In genomic region chr10:28300027-28300426, GRCh38 we compare ENCODE assay signal across 16 cellular contexts. TPM values are rescaled to one million over a fixed set of nuclear protein-coding genes. Genes with fewer than 3 reads are reported as not detected.
DNase-seq lines count a peak whose midpoint lies in the region; ATAC-seq, FAIRE-seq and TF ChIP-seq lines count a peak whose summit lies in the region.
"Had no signal": no experiment of that assay in that cellular context is flagged by ENCODE, and none has a peak within 500 bp of the region (broad histone marks: within the 10 kb centered on the region; RNA-seq: fewer than 3 reads in every experiment).

No MANE protein-coding gene starts in this region.

- H4K20me1 ChIP-seq in KMS-11 (ENCODE audit: insufficient read depth) (no peaks in the 10 kb centered on the region), neural progenitor cell (ENCODE audit: low read depth) (no peaks in the 10 kb centered on the region)

- H3K36me3 Mint-ChIP-seq in activated naive CD4-positive, alpha-beta T cell treated with anti-CD3 and anti-CD28 coated beads, Interleukin-2, amount 10 ng/mL, durations not matched to agents 7 days and 5 days: no peaks in the 10 kb centered on the region
- no peaks in the 10 kb centered on the region for H3K36me3 Mint-ChIP-seq in neural progenitor cell

- H3K27ac ChIP-seq in KMS-11 (no peak overlapping the region), neural progenitor cell (no peak overlapping the region), pancreas (no peak overlapping the region)

- H3K9me3 ChIP-seq in neural progenitor cell (ENCODE audit: low read depth): no peaks in the 10 kb centered on the region
- no peaks in the 10 kb centered on the region for H3K9me3 ChIP-seq in pancreas

- H3K9me3 Mint-ChIP-seq in activated naive CD4-positive, alpha-beta T cell treated with anti-CD3 and anti-CD28 coated beads, Interleukin-2, amount 10 ng/mL, durations not matched to agents 7 days and 5 days: no peaks in the 10 kb centered on the region
- no peaks in the 10 kb centered on the region for H3K9me3 Mint-ChIP-seq in neural progenitor cell
- H3K9me3 Mint-ChIP-seq: effector memory CD8-positive, alpha-beta T cell had no signal

- H3K4me3 ChIP-seq in KMS-11 (IDR thresholded peaks at IDR 0.05; ENCODE audit: insufficient read depth, low read depth, low read length) (no peak overlapping the region), neural progenitor cell (no peak overlapping the region), pancreas (no peak overlapping the region)

- H3K4me3 Mint-ChIP-seq in activated naive CD4-positive, alpha-beta T cell treated with anti-CD3 and anti-CD28 coated beads, Interleukin-2, amount 10 ng/mL, durations not matched to agents 7 days and 5 days: no peak overlapping the region
- H3K4me3 Mint-ChIP-seq in neural progenitor cell: no peak overlapping the region
- H3K4me3 Mint-ChIP-seq: T-helper 17 cell had no signal

- TF ChIP-seq CTCF in KMS-11 (conservative IDR thresholded peaks at IDR 0.05; ENCODE audit: low read depth, low read length) (0 out of 2 replicates have a peak, but pooled peaks have one; percentile 28), neural progenitor cell (IDR thresholded peaks at IDR 0.05) (peak; percentile 17), pancreas (IDR thresholded peaks at IDR 0.05) (no peak)

- FAIRE-seq in pancreas (lab: Jason Lieb, UNC): no peak
- FAIRE-seq: G401.6 had no signal

- H3K27ac Mint-ChIP-seq in activated naive CD4-positive, alpha-beta T cell treated with anti-CD3 and anti-CD28 coated beads, Interleukin-2, amount 10 ng/mL, durations not matched to agents 7 days and 5 days: peak overlapping the region; percentile 20
- H3K27ac Mint-ChIP-seq in neural progenitor cell: no peak overlapping the region

- H3K79me2 ChIP-seq in KMS-11 (ENCODE audit: insufficient read depth, low read depth): no peaks in the 10 kb centered on the region
- peaks cover 13% of the 10 kb centered on the region for H3K79me2 ChIP-seq in neural progenitor cell (ENCODE audit: low read depth)

- peaks cover 7% of the 10 kb centered on the region for H3K27me3 Mint-ChIP-seq in activated naive CD4-positive, alpha-beta T cell treated with anti-CD3 and anti-CD28 coated beads, Interleukin-2, amount 10 ng/mL, durations not matched to agents 7 days and 5 days
- peaks cover 17% of the 10 kb centered on the region for H3K27me3 Mint-ChIP-seq in neural progenitor cell (ENCODE audit: insufficient read depth, low read depth)
- H3K27me3 Mint-ChIP-seq: effector memory CD8-positive, alpha-beta T cell; T-helper 17 cell had no signal

- peaks cover 12% of the 10 kb centered on the region for H3K4me1 ChIP-seq in KMS-11 (ENCODE audit: low read depth, poor library complexity, severe bottlenecking)
- peaks cover 29% of the 10 kb centered on the region for H3K4me1 ChIP-seq in neural progenitor cell
- H3K4me1 ChIP-seq in pancreas: peaks cover 19 to 28% (median 23%) of the 10 kb centered on the region in 3 donors

- H3K36me3 ChIP-seq in KMS-11 (ENCODE audit: insufficient read depth) (no peaks in the 10 kb centered on the region), neural progenitor cell (no peaks in the 10 kb centered on the region), pancreas (no peaks in the 10 kb centered on the region)

- no peak overlapping the region for H2AFZ ChIP-seq in KMS-11 (ENCODE audit: low read depth)
- H2AFZ ChIP-seq in neural progenitor cell (replicated peaks): no peak overlapping the region

- peaks cover 6% of the 10 kb centered on the region for H3F3A ChIP-seq in neural progenitor cell (ENCODE audit: low read depth)

- intact Hi-C loops in pancreas (cut with DNase I): loop anchor here in 1 of 3 donors (10.0 kb wide), 1 partner anchor 85 kb away; no protein-coding TSS in a partner anchor

- 85 to 92% methylated on average over 2 of the region's 2 CpGs for WGBS in pancreas, 2 donors

- ATAC-seq in pancreas: no peak
- ATAC-seq in GM19397 (IDR thresholded peaks at IDR 0.05; ENCODE audit: unreplicated experiment): no peak
- ATAC-seq: effector memory CD8-positive, alpha-beta T cell; left ventricle myocardium superior; T-helper 17 cell had no signal

- CTCF ChIA-PET in activated naive CD4-positive, alpha-beta T cell treated with anti-CD3 and anti-CD28 coated beads, Interleukin-2, amount 10 ng/mL, durations not matched to agents 7 days and 5 days (lab: Charles Lee): interaction anchor here (0.6 to 11.3 kb wide), 8 partner anchors 18 to 558 kb away, joined by 3 to 136 read pairs (median 4); no protein-coding TSS in a partner anchor

- no peaks in the 10 kb centered on the region; the same call in 1 of the 2 replicates for H3K27me3 ChIP-seq in KMS-11 (ENCODE audit: insufficient read depth, low read depth)
- peaks cover 17% of the 10 kb centered on the region for H3K27me3 ChIP-seq in neural progenitor cell
- H3K27me3 ChIP-seq in pancreas: no peaks in the 10 kb centered on the region

- H3K4me2 ChIP-seq in KMS-11 (no peak overlapping the region), neural progenitor cell (no peak overlapping the region)

- DNase-seq in activated naive CD4-positive, alpha-beta T cell treated with anti-CD3 and anti-CD28 coated beads, Interleukin-2, amount 10 ng/mL, durations not matched to agents 7 days and 5 days: peak; percentile 44
- no peak for DNase-seq in activated naive CD4-positive, alpha-beta T cell treated with Interleukin-2 at 50 U/mL for 16 hours
- DNase-seq in astrocyte of the hippocampus (ENCODE audit: low read depth, low spot score) (peak; percentile 27), neural progenitor cell (ENCODE audit: low spot score) (no peak), globus pallidus (ENCODE audit: low spot score) (no peak), pancreas (no peak)
- DNase-seq: anterior cingulate cortex, glutamatergic neuron, left ventricle myocardium superior, NCI-H2107, occipital lobe, T-helper 17 cell had no signal

- peaks cover 56% of the 10 kb centered on the region for H3K4me1 Mint-ChIP-seq in activated naive CD4-positive, alpha-beta T cell treated with anti-CD3 and anti-CD28 coated beads, Interleukin-2, amount 10 ng/mL, durations not matched to agents 7 days and 5 days
- H3K4me1 Mint-ChIP-seq in neural progenitor cell: peaks cover 17% of the 10 kb centered on the region

- H3K9ac ChIP-seq in KMS-11: no peak overlapping the region
- H3K9ac ChIP-seq in neural progenitor cell: no peak overlapping the region

RNA-seq across cellular contexts. Expression of gene MPP7, which starts 2.8 kb away (rescaled TPM):
- total RNA-seq in neural progenitor cell (ENCODE audit: low replicate concordance) (6.1 and 8.5 TPM in 2 replicates), pancreas (10 to 100 TPM; 13.3 to 21.6 (median 16.0) TPM)
- 1 to 10 TPM; 2.8 to 5.0 TPM for polyA plus RNA-seq in pancreas

Comparison
In these comparisons a context has a peak if more than half of its experiments do, and no peak if none do; other contexts are left out.
1. DNase-seq: peak in activated naive CD4-positive, alpha-beta T cell treated with anti-CD3 and anti-CD28 coated beads, Interleukin-2, amount 10 ng/mL, durations not matched to agents 7 days and 5 days (single experiment) and astrocyte of the hippocampus (single experiment); none in activated naive CD4-positive, alpha-beta T cell treated with Interleukin-2 at 50 U/mL for 16 hours (single experiment), neural progenitor cell (single experiment), globus pallidus (single experiment) and pancreas (0 of 6).
2. CTCF ChIP-seq: peak in KMS-11 (single experiment) and neural progenitor cell (single experiment); none in pancreas (0 of 4).